Comparison of ENCODE assay signal across 13 cellular contexts in genomic region chr15:99212401-99212800, GRCh38. TPM values are rescaled to one million over a fixed set of nuclear protein-coding genes. Genes with fewer than 3 reads are reported as not detected.
A peak's percentile ranks its signal among the peaks of the same experiment; 100 is the strongest.
DNase-seq lines count a peak whose midpoint lies in the region; ATAC-seq, FAIRE-seq and TF ChIP-seq lines count a peak whose summit lies in the region.
"Had no signal": no experiment of that assay in that cellular context is flagged by ENCODE, and none has a peak within 500 bp of the region (broad histone marks: within the 10 kb centered on the region; RNA-seq: fewer than 3 reads in every experiment).

No MANE protein-coding gene starts in this region.

- H3K9ac ChIP-seq in astrocyte (ENCODE audit: low read length) (no peak overlapping the region), stomach smooth muscle (ENCODE audit: low read length in 2 of 2) (peak overlapping the region in 1 of 2 donors; percentile 53)

- peak; percentile 54 for FAIRE-seq in astrocyte (lab: Jason Lieb, UNC)

- TF ChIP-seq CTCF in astrocyte (IDR thresholded peaks at IDR 0.05; ENCODE audit: insufficient read depth, low read depth, low read length), result no peak

- H3K4me3 ChIP-seq in astrocyte (ENCODE audit: insufficient read depth, low read depth, low read length) (no peak overlapping the region), stomach smooth muscle (ENCODE audit: low read length in 2 of 2) (no peak overlapping the region)

- no peak overlapping the region for H3K4me2 ChIP-seq in astrocyte (ENCODE audit: low read length)

- peaks cover 7% of the 10 kb centered on the region for H3K4me1 ChIP-seq in astrocyte (ENCODE audit: insufficient read depth, low read length)
- H3K4me1 ChIP-seq in stomach smooth muscle (ENCODE audit: control insufficient read depth, insufficient read depth, low read length), result no peaks in the 10 kb centered on the region

- H3K9me3 ChIP-seq in astrocyte (ENCODE audit: insufficient read depth, low read depth, low read length) (no peaks in the 10 kb centered on the region), stomach smooth muscle (ENCODE audit: control insufficient read depth in 2 of 2, low read length in 2 of 2) (no peaks in the 10 kb centered on the region)

- H3K4me1 Mint-ChIP-seq in astrocyte (ENCODE audit: low read depth, unreplicated experiment), result peaks cover 14% of the 10 kb centered on the region
- no peaks in the 10 kb centered on the region for H3K4me1 Mint-ChIP-seq in stimulated activated memory B cell treated with anti-CD40 and anti-IgM and Interleukin-4, amounts not matched to agents 10 μg/mL and 1 μg/mL and 100 μg/mL, for 72 hours
- H3K4me1 Mint-ChIP-seq: naive thymus-derived CD8-positive, alpha-beta T cell had no signal

- DNase-seq in HT1080 (ENCODE audit: low read depth), result peak; percentile 83
- peak; percentile 34 for DNase-seq in astrocyte (ENCODE audit: low read depth)
- peak; percentile 67 for DNase-seq in hepatic stellate cell (ENCODE audit: low spot score)
- DNase-seq in NCI-H1048 (lab: John Stamatoyannopoulos, UW), result no peak
- DNase-seq: activated CD4-positive, alpha-beta T cell treated with anti-CD3 and anti-CD28 coated beads, Interleukin-2, amount 50 U/mL, for 48 hours; stimulated activated CD4-positive, alpha-beta T cell treated with anti-CD3 and anti-CD28 coated beads, Interleukin-12 subunit alpha, Interleukin-12 subunit beta, amount 100 ng/mL, for 4 hours; stimulated activated CD8-positive, alpha-beta memory T cell treated with anti-CD3 and anti-CD28 coated beads, Interleukin-4, amount 100 ng/mL, for 48 hours had no signal

- H3K27me3 ChIP-seq in astrocyte (ENCODE audit: insufficient read depth, low read length) (no peaks in the 10 kb centered on the region), stomach smooth muscle (ENCODE audit: control insufficient read depth in 1 of 2, insufficient read depth in 2 of 2, low read length in 2 of 2) (no peaks in the 10 kb centered on the region)

- H2AFZ ChIP-seq in astrocyte (ENCODE audit: low read depth, low read length), result no peak overlapping the region

- no peak overlapping the region for H3K27ac ChIP-seq in astrocyte (ENCODE audit: low read depth, low read length)
- peak overlapping the region; percentile 88 for H3K27ac ChIP-seq in stomach smooth muscle (ENCODE audit: low read length)

- H3K36me3 Mint-ChIP-seq in astrocyte (ENCODE audit: low read depth, unreplicated experiment), result peaks cover 3% of the 10 kb centered on the region
- H3K36me3 Mint-ChIP-seq in stimulated activated memory B cell treated with anti-CD40 and anti-IgM and Interleukin-4, amounts not matched to agents 10 μg/mL and 1 μg/mL and 100 μg/mL, for 72 hours, result no peaks in the 10 kb centered on the region
- H3K36me3 Mint-ChIP-seq: activated naive CD8-positive, alpha-beta T cell; naive thymus-derived CD8-positive, alpha-beta T cell had no signal

- no peaks in the 10 kb centered on the region for H3K9me3 Mint-ChIP-seq in astrocyte (ENCODE audit: unreplicated experiment)
- H3K9me3 Mint-ChIP-seq in stimulated activated memory B cell treated with anti-CD40 and anti-IgM and Interleukin-4, amounts not matched to agents 10 μg/mL and 1 μg/mL and 100 μg/mL, for 72 hours, result no peaks in the 10 kb centered on the region
- H3K9me3 Mint-ChIP-seq: naive thymus-derived CD8-positive, alpha-beta T cell had no signal

- peak overlapping the region; percentile 5 for H3K27ac Mint-ChIP-seq in astrocyte (ENCODE audit: unreplicated experiment)
- no peak overlapping the region for H3K27ac Mint-ChIP-seq in stimulated activated memory B cell treated with anti-CD40 and anti-IgM and Interleukin-4, amounts not matched to agents 10 μg/mL and 1 μg/mL and 100 μg/mL, for 72 hours
- H3K27ac Mint-ChIP-seq: activated naive CD8-positive, alpha-beta T cell had no signal

- no peaks in the 10 kb centered on the region for H3K79me2 ChIP-seq in astrocyte (ENCODE audit: insufficient read depth, low read length)

- H3K36me3 ChIP-seq in astrocyte (ENCODE audit: insufficient read depth, low read length) (peaks cover 9% of the 10 kb centered on the region), stomach smooth muscle (ENCODE audit: control insufficient read depth in 2 of 2, insufficient read depth in 2 of 2, low read length in 2 of 2) (peaks cover 0 to 9% of the 10 kb centered on the region in 2 donors)

- no peak for ATAC-seq in stimulated activated memory B cell treated with anti-CD40 and anti-IgM and Interleukin-4, amounts not matched to agents 10 μg/mL and 1 μg/mL and 100 μg/mL, for 72 hours
- no peak for ATAC-seq in GM18519 (IDR thresholded peaks at IDR 0.05; ENCODE audit: low FRiP score, unreplicated experiment)
- no peak for ATAC-seq in HG03159 (IDR thresholded peaks at IDR 0.05; ENCODE audit: unreplicated experiment)

- H3K4me3 Mint-ChIP-seq in astrocyte (ENCODE audit: unreplicated experiment), result no peak overlapping the region
- H3K4me3 Mint-ChIP-seq in stimulated activated memory B cell treated with anti-CD40 and anti-IgM and Interleukin-4, amounts not matched to agents 10 μg/mL and 1 μg/mL and 100 μg/mL, for 72 hours, result no peak overlapping the region
- H3K4me3 Mint-ChIP-seq: activated naive CD8-positive, alpha-beta T cell; naive thymus-derived CD8-positive, alpha-beta T cell had no signal

- no peaks in the 10 kb centered on the region for H4K20me1 ChIP-seq in astrocyte (ENCODE audit: insufficient read depth, low read length)

- H3K27me3 Mint-ChIP-seq in astrocyte (ENCODE audit: low read depth, unreplicated experiment), result no peaks in the 10 kb centered on the region
- peaks cover 13% of the 10 kb centered on the region for H3K27me3 Mint-ChIP-seq in stimulated activated memory B cell treated with anti-CD40 and anti-IgM and Interleukin-4, amounts not matched to agents 10 μg/mL and 1 μg/mL and 100 μg/mL, for 72 hours

RNA-seq across cellular contexts. Expression of gene TTC23, which starts 37.0 kb away (rescaled TPM):
- total RNA-seq in HT1080 (2014; rRNA removed; shearing (Covaris generic)), result 9.1 and 11.9 TPM in 2 replicates
- polyA plus RNA-seq in HT1080 (2015; cell fraction: cytosol; rRNA removed), result 7.5 and 14.0 TPM in 2 replicates
- polyA plus RNA-seq in HT1080 (2015; cell fraction: nucleus; rRNA removed), result 12.7 and 14.0 TPM in 2 replicates
- 20.2 and 22.1 TPM in 2 replicates for total RNA-seq in astrocyte

RNA-seq across cellular contexts. Expression of gene LRRC28, which starts 38.9 kb away (rescaled TPM):
- total RNA-seq in HT1080 (2014; rRNA removed; shearing (Covaris generic)), result 22.1 and 26.7 TPM in 2 replicates
- polyA plus RNA-seq in HT1080 (2015; cell fraction: cytosol; rRNA removed), result 16.8 and 18.7 TPM in 2 replicates
- 9.1 and 12.6 TPM in 2 replicates for polyA plus RNA-seq in HT1080 (2015; cell fraction: nucleus; rRNA removed)
- 28.1 and 30.7 TPM in 2 replicates for total RNA-seq in astrocyte
